Comparison of ENCODE assay signal across 8 cellular contexts in genomic region chr7:94374231-94374630, GRCh38. TPM values are rescaled to one million over a fixed set of nuclear protein-coding genes. Genes with fewer than 3 reads are reported as not detected.
DNase-seq lines count a peak whose midpoint lies in the region; ATAC-seq, FAIRE-seq and TF ChIP-seq lines count a peak whose summit lies in the region.
"Had no signal": no experiment of that assay in that cellular context is flagged by ENCODE, and none has a peak within 500 bp of the region (broad histone marks: within the 10 kb centered on the region; RNA-seq: fewer than 3 reads in every experiment).

No MANE protein-coding gene starts in this region.

- no peak overlapping the region for H3K4me3 ChIP-seq in epithelial cell of esophagus (ENCODE audit: low read length)
- peak overlapping the region; percentile 3 for H3K4me3 ChIP-seq in mesodermal cell (ENCODE audit: extremely low read depth, insufficient read depth, low read length, poor library complexity, severe bottlenecking)

- H3K9me3 ChIP-seq in mesodermal cell (ENCODE audit: control insufficient read depth, low read length): no peaks in the 10 kb centered on the region

- peaks cover 30% of the 10 kb centered on the region for H3K4me1 ChIP-seq in mesodermal cell (ENCODE audit: control insufficient read depth, insufficient read depth, low read length, poor library complexity, severe bottlenecking)

- no peak for TF ChIP-seq CTCF in epithelial cell of esophagus (IDR thresholded peaks at IDR 0.05; ENCODE audit: insufficient read depth, low read depth, low read length, missing control alignments)

- no CpG with 5 or more reads among the region's 2 CpGs for WGBS in mesodermal cell (ENCODE audit: insufficient coverage in 2 of 2), 2 experiments

- DNase-seq in NCI-H2227 treated with DMSO at 0.1 percent for 48 hours (lab: John Stamatoyannopoulos, UW): peak; percentile 93
- peak; percentile 16 for DNase-seq in epithelial cell of esophagus (ENCODE audit: low read depth)
- peak; percentile 85 for DNase-seq in urothelium cell line (ENCODE audit: low spot score)
- no peak for DNase-seq in activated CD4-positive, alpha-beta T cell treated with anti-CD3 and anti-CD28 coated beads, Interleukin-2, amount 50 U/mL, for 48 hours
- DNase-seq in SKM-1 treated with dmso at 0.1 percent for 144 hours (lab: John Stamatoyannopoulos, UW; ENCODE audit: unreplicated experiment): no peak
- DNase-seq: amygdala had no signal

- H3K36me3 ChIP-seq in mesodermal cell (ENCODE audit: control insufficient read depth, insufficient read depth, low read length): no peaks in the 10 kb centered on the region

- H3K27ac ChIP-seq in mesodermal cell (ENCODE audit: low read depth, low read length, severe bottlenecking): peak overlapping the region; percentile 98

- no peak for ATAC-seq in HG03460 (IDR thresholded peaks at IDR 0.05; ENCODE audit: unreplicated experiment)

- no peak for FAIRE-seq in urothelium cell line (lab: Jason Lieb, UNC)

RNA-seq across cellular contexts. Expression of gene COL1A2, which starts 20.5 kb away (rescaled TPM):
- polyA plus RNA-seq in mesodermal cell (2013, experiment 1 of 2): 775 TPM
- 692 TPM for polyA plus RNA-seq in mesodermal cell (2013, experiment 2 of 2)

Comparison
In these comparisons a context has a peak if more than half of its experiments do, and no peak if none do; other contexts are left out.
1. DNase-seq: peak in NCI-H2227 treated with DMSO at 0.1 percent for 48 hours (single experiment), epithelial cell of esophagus (single experiment) and urothelium cell line (single experiment); none in activated CD4-positive, alpha-beta T cell treated with anti-CD3 and anti-CD28 coated beads, Interleukin-2, amount 50 U/mL, for 48 hours (0 of 2) and SKM-1 treated with dmso at 0.1 percent for 144 hours (single experiment).